In the genomic region with DNA sequence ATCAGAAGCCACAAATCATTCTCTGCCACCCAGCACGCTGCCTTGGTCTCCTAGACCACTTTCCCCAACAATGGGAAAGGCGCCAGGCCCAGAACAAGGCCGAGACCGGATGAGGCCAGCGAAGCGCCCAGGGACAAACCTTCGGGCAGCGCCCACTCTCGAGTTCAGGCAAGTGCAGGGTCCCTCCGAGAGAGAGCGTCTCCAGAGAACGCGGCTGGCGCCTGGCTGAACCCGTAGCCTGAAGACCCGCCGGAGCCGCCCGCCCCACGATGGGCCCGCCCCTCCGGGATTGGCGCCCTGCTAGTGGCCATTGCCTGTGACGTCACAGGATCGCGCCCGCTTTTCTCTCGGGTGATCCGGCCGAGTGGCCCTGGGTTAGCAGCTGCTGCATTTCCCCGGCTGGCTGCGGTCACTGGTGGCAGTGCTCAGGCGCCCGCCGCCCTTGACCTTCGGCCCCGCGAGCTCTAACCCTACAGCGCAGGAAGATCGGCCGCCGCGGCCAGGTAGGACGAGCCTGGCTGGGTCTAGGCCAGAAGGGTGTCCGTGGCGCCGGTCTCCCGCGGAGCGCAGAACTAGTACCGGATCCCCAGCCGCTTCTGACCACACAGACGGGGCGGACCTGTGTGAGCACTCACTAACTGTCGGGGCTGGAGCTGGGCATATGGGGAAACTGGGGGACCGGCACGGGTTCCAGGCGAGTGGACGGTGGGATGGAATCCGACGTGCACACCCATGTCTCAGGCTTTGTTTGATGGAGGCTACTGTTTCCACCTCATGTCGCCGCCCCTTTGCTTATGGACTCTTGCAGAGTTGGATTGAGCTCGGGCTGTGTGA, we compare ENCODE assay signal across 1 cellular context.
TF ChIP-seq lines count a peak whose summit lies in the region.

A gene with protein sequence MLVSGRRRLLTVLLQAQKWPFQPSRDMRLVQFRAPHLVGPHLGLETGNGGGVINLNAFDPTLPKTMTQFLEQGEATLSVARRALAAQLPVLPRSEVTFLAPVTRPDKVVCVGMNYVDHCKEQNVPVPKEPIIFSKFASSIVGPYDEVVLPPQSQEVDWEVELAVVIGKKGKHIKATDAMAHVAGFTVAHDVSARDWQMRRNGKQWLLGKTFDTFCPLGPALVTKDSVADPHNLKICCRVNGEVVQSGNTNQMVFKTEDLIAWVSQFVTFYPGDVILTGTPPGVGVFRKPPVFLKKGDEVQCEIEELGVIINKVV (plus strand): TSS at position 339 of the 834 bp plus-strand sequence. CDS start 2,851 bp downstream, outside the sequence.

TF ChIP-seq in GM23338, 12 proteins besides CTCF, POLR2A, EP300 and RAD21 (continued from another document):
- TF ChIP-seq, protein P1, sequence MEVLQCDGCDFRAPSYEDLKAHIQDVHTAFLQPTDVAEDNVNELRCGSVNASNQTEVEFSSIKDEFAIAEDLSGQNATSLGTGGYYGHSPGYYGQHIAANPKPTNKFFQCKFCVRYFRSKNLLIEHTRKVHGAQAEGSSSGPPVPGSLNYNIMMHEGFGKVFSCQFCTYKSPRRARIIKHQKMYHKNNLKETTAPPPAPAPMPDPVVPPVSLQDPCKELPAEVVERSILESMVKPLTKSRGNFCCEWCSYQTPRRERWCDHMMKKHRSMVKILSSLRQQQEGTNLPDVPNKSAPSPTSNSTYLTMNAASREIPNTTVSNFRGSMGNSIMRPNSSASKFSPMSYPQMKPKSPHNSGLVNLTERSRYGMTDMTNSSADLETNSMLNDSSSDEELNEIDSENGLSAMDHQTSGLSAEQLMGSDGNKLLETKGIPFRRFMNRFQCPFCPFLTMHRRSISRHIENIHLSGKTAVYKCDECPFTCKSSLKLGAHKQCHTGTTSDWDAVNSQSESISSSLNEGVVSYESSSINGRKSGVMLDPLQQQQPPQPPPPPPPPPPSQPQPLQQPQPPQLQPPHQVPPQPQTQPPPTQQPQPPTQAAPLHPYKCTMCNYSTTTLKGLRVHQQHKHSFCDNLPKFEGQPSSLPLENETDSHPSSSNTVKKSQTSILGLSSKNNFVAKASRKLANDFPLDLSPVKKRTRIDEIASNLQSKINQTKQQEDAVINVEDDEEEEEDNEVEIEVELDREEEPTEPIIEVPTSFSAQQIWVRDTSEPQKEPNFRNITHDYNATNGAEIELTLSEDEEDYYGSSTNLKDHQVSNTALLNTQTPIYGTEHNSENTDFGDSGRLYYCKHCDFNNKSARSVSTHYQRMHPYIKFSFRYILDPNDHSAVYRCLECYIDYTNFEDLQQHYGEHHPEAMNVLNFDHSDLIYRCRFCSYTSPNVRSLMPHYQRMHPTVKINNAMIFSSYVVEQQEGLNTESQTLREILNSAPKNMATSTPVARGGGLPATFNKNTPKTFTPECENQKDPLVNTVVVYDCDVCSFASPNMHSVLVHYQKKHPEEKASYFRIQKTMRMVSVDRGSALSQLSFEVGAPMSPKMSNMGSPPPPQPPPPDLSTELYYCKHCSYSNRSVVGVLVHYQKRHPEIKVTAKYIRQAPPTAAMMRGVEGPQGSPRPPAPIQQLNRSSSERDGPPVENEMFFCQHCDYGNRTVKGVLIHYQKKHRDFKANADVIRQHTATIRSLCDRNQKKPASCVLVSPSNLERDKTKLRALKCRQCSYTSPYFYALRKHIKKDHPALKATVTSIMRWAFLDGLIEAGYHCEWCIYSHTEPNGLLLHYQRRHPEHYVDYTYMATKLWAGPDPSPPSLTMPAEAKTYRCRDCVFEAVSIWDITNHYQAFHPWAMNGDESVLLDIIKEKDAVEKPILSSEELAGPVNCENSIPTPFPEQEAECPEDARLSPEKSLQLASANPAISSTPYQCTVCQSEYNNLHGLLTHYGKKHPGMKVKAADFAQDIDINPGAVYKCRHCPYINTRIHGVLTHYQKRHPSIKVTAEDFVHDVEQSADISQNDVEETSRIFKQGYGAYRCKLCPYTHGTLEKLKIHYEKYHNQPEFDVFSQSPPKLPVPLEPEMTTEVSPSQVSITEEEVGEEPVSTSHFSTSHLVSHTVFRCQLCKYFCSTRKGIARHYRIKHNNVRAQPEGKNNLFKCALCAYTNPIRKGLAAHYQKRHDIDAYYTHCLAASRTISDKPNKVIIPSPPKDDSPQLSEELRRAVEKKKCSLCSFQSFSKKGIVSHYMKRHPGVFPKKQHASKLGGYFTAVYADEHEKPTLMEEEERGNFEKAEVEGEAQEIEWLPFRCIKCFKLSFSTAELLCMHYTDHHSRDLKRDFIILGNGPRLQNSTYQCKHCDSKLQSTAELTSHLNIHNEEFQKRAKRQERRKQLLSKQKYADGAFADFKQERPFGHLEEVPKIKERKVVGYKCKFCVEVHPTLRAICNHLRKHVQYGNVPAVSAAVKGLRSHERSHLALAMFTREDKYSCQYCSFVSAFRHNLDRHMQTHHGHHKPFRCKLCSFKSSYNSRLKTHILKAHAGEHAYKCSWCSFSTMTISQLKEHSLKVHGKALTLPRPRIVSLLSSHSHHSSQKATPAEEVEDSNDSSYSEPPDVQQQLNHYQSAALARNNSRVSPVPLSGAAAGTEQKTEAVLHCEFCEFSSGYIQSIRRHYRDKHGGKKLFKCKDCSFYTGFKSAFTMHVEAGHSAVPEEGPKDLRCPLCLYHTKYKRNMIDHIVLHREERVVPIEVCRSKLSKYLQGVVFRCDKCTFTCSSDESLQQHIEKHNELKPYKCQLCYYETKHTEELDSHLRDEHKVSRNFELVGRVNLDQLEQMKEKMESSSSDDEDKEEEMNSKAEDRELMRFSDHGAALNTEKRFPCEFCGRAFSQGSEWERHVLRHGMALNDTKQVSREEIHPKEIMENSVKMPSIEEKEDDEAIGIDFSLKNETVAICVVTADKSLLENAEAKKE (CRISPR knock-in tag; IDR thresholded peaks at IDR 0.05), result no peak
- no peak for TF ChIP-seq EZH2 (IDR thresholded peaks at IDR 0.05; ENCODE audit: low read depth, unreplicated experiment)
- TF ChIP-seq NANOG (IDR thresholded peaks at IDR 0.05; ENCODE audit: borderline replicate concordance), result no peak
- TF ChIP-seq POLR2AphosphoS5 (IDR thresholded peaks at IDR 0.05; ENCODE audit: low read depth), result peak; percentile 89
- TF ChIP-seq, protein P2, sequence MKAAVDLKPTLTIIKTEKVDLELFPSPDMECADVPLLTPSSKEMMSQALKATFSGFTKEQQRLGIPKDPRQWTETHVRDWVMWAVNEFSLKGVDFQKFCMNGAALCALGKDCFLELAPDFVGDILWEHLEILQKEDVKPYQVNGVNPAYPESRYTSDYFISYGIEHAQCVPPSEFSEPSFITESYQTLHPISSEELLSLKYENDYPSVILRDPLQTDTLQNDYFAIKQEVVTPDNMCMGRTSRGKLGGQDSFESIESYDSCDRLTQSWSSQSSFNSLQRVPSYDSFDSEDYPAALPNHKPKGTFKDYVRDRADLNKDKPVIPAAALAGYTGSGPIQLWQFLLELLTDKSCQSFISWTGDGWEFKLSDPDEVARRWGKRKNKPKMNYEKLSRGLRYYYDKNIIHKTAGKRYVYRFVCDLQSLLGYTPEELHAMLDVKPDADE (IDR thresholded peaks at IDR 0.05), result no peak
- TF ChIP-seq, protein P3, sequence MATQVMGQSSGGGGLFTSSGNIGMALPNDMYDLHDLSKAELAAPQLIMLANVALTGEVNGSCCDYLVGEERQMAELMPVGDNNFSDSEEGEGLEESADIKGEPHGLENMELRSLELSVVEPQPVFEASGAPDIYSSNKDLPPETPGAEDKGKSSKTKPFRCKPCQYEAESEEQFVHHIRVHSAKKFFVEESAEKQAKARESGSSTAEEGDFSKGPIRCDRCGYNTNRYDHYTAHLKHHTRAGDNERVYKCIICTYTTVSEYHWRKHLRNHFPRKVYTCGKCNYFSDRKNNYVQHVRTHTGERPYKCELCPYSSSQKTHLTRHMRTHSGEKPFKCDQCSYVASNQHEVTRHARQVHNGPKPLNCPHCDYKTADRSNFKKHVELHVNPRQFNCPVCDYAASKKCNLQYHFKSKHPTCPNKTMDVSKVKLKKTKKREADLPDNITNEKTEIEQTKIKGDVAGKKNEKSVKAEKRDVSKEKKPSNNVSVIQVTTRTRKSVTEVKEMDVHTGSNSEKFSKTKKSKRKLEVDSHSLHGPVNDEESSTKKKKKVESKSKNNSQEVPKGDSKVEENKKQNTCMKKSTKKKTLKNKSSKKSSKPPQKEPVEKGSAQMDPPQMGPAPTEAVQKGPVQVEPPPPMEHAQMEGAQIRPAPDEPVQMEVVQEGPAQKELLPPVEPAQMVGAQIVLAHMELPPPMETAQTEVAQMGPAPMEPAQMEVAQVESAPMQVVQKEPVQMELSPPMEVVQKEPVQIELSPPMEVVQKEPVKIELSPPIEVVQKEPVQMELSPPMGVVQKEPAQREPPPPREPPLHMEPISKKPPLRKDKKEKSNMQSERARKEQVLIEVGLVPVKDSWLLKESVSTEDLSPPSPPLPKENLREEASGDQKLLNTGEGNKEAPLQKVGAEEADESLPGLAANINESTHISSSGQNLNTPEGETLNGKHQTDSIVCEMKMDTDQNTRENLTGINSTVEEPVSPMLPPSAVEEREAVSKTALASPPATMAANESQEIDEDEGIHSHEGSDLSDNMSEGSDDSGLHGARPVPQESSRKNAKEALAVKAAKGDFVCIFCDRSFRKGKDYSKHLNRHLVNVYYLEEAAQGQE (IDR thresholded peaks at IDR 0.05; ENCODE audit: unreplicated experiment), result no peak
- TF ChIP-seq STAT1 (IDR thresholded peaks at IDR 0.05; ENCODE audit: unreplicated experiment), result no peak
- TF ChIP-seq JUNB (IDR thresholded peaks at IDR 0.05; ENCODE audit: unreplicated experiment), result no peak
